In the genomic region with DNA sequence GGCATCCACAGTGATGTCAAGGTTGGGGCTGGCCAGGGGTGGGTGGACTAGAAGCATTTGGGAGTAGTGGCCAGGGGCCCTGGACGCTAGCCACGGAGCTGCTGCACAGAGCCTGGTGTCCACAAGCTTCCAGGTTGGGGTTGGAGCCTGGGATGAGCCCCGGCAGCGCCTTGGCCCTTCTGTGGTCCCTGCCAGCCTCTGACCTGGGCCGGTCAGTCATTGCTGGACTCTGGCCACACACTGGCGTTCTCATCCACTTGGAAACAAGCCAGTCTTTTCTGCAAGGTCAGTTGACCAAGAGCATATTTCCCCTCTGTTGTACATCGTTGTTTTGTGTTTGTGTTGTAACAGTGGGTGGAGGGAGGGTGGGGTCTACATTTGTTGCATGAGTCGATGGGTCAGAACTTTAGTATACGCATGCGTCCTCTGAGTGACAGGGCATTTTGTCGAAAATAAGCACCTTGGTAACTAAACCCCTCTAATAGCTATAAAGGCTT, we compare ENCODE assay signal across 11 cellular contexts. TPM values are rescaled to one million over a fixed set of nuclear protein-coding genes. Genes with fewer than 3 reads are reported as not detected.
DNase-seq lines count a peak whose midpoint lies in the region; ATAC-seq, FAIRE-seq and TF ChIP-seq lines count a peak whose summit lies in the region.
"Had no signal": no experiment of that assay in that cellular context is flagged by ENCODE, and none has a peak within 500 bp of the region (broad histone marks: within the 10 kb centered on the region; RNA-seq: fewer than 3 reads in every experiment).

No MANE protein-coding gene starts in this region.

- H3K27me3 ChIP-seq in ascending aorta (no peaks in the 10 kb centered on the region), spleen (replicated peaks in 1 of 7) (no peaks in the 10 kb centered on the region)

- no peaks in the 10 kb centered on the region for H3K9me3 Mint-ChIP-seq in type B pancreatic cell
- H3K9me3 Mint-ChIP-seq: activated naive CD8-positive, alpha-beta T cell treated with anti-CD3 and anti-CD28 coated beads, Interleukin-2, amount 10 ng/mL, durations not matched to agents 7 days and 5 days had no signal

- H3K9me3 ChIP-seq in ascending aorta, result no peaks in the 10 kb centered on the region
- no peaks in the 10 kb centered on the region for H3K9me3 ChIP-seq in spleen

- TF ChIP-seq CTCF in ascending aorta (IDR thresholded peaks at IDR 0.05) (no peak), spleen (IDR thresholded peaks at IDR 0.05 in 8 of 11, conservative IDR thresholded peaks at IDR 0.05 in 3 of 11) (no peak), type B pancreatic cell (conservative IDR thresholded peaks at IDR 0.05) (no peak), GM13977 (IDR thresholded peaks at IDR 0.05; ENCODE audit: extremely low read depth, insufficient read depth, missing control alignments) (no peak)

- no peak overlapping the region for H3K4me3 Mint-ChIP-seq in type B pancreatic cell
- H3K4me3 Mint-ChIP-seq: activated naive CD8-positive, alpha-beta T cell treated with anti-CD3 and anti-CD28 coated beads, Interleukin-2, amount 10 ng/mL, durations not matched to agents 7 days and 5 days had no signal

- H3K36me3 Mint-ChIP-seq in type B pancreatic cell, result peaks cover 35% of the 10 kb centered on the region

- H3K4me3 ChIP-seq in ascending aorta (no peak overlapping the region), spleen (peak overlapping the region in 1 of 8 donors; percentile 32)

- H3K27ac ChIP-seq in ascending aorta (peak overlapping the region; percentile 17 to 60), spleen (peak overlapping the region; percentile 35 to 87 (median 70))

- H3K36me3 ChIP-seq in ascending aorta (peaks cover 55 to 96% of the 10 kb centered on the region in 2 donors), spleen (peaks cover 2 to 100% (median 92%) of the 10 kb centered on the region in 6 donors)

- no peaks in the 10 kb centered on the region for H3K4me1 Mint-ChIP-seq in type B pancreatic cell (ENCODE audit: unreplicated experiment)

- 45 to 84% (median 63%) methylated on average over 9 to 11 of the region's 11 CpGs for WGBS in spleen, 5 donors

- H3K4me1 ChIP-seq in ascending aorta (no peaks in the 10 kb centered on the region), spleen (peaks cover 5 to 90% (median 51%) of the 10 kb centered on the region in 6 donors)

- in situ Hi-C loops in GM13977 (cut with MboI; ENCODE audit: low pct_unique_long_range_greater_than_20kb, low sequenced_read_pairs, unreplicated experiment), result no loop called here

- TF ChIP-seq POLR2A in GM12892 (IDR thresholded peaks at IDR 0.05; ENCODE audit: low read depth, low read length) (peak; percentile 59; the same call in 1 of the 2 replicates), spleen (IDR thresholded peaks at IDR 0.05) (no peak)

- DNase-seq in GM12892 (ENCODE audit: insufficient read length) (no peak), ascending aorta (ENCODE audit: low spot score in 2 of 2) (peak in 1 of 2 donors; percentile 71), left cardiac atrium (no peak), spleen (no peak), type B pancreatic cell (ENCODE audit: extremely low spot score, unreplicated experiment) (no peak), GM13977 (ENCODE audit: low spot score) (no peak), NCI-H2171 treated with DMSO at 0.1 percent for 48 hours (lab: John Stamatoyannopoulos, UW) (no peak)
- DNase-seq: activated naive CD8-positive, alpha-beta T cell treated with anti-CD3 and anti-CD28 coated beads, Interleukin-2, amount 10 ng/mL, durations not matched to agents 7 days and 5 days; DMS53 had no signal

- intact Hi-C loops in ascending aorta (cut with DNase I), result no loop called here
- intact Hi-C loops in left cardiac atrium (cut with DNase I), result loop anchor here (5.0 kb wide), 3 partner anchors 72 to 122 kb away; no protein-coding TSS in a partner anchor
- intact Hi-C loops in spleen (cut with DNase I; ENCODE audit: low total_unique reads), result loop anchor here (5.0 kb wide), 1 partner anchor 122 kb away; no protein-coding TSS in a partner anchor

- ATAC-seq in left cardiac atrium (peak; percentile 17 to 44), GM18502 (IDR thresholded peaks at IDR 0.05; ENCODE audit: poor library complexity, unreplicated experiment) (no peak)

- H3K27ac Mint-ChIP-seq in type B pancreatic cell, result no peak overlapping the region

- no peaks in the 10 kb centered on the region for H3K27me3 Mint-ChIP-seq in type B pancreatic cell
- H3K27me3 Mint-ChIP-seq: activated naive CD8-positive, alpha-beta T cell treated with anti-CD3 and anti-CD28 coated beads, Interleukin-2, amount 10 ng/mL, durations not matched to agents 7 days and 5 days had no signal

- FAIRE-seq in GM12892 (lab: Jason Lieb, UNC), result no peak
- FAIRE-seq: H1 had no signal

RNA-seq across cellular contexts. Expression of a gene that starts 8.4 kb away (rescaled TPM):
- 261 TPM for polyA plus RNA-seq in GM12892 (2012; ENCODE audit: missing spikeins)
- total RNA-seq in ascending aorta (301 TPM), left cardiac atrium (100 to 1,000 TPM; 174 to 210 TPM), spleen (100 to 1,000 TPM; 157 to 247 (median 180) TPM), type B pancreatic cell (ENCODE audit: low replicate concordance) (207 and 236 TPM in 2 replicates)
- polyA plus RNA-seq in spleen, result 100 to 1,000 TPM; 178 to 281 (median 235) TPM

RNA-seq across cellular contexts. Expression of a gene that starts 8.8 kb away (rescaled TPM):
- 8.2 TPM for polyA plus RNA-seq in GM12892 (2012; ENCODE audit: missing spikeins)
- total RNA-seq in ascending aorta (39.8 TPM), left cardiac atrium (1 to 10 TPM; 7.6 to 7.7 TPM), spleen (10 to 100 TPM; 13.0 to 18.6 (median 14.3) TPM), type B pancreatic cell (ENCODE audit: low replicate concordance) (20.5 and 25.5 TPM in 2 replicates)
- 10 to 100 TPM in 1 of 3 donors, 1 to 10 TPM in 2; 6.7 to 11.0 (median 8.4) TPM for polyA plus RNA-seq in spleen

RNA-seq across cellular contexts. Expression of a gene that starts 12.5 kb away (rescaled TPM):
- polyA plus RNA-seq in GM12892 (2012; ENCODE audit: missing spikeins), result 29.3 TPM
- total RNA-seq in ascending aorta (27.6 TPM), left cardiac atrium (10 to 100 TPM; 36.8 to 38.1 TPM), spleen (10 to 100 TPM; 17.6 to 37.6 (median 31.9) TPM), type B pancreatic cell (ENCODE audit: low replicate concordance) (45.6 and 66.3 TPM in 2 replicates)
- polyA plus RNA-seq in spleen, result 10 to 100 TPM; 14.0 to 20.1 (median 15.0) TPM

RNA-seq across cellular contexts. Expression of a gene that starts 48.0 kb away (rescaled TPM):
- 18.0 TPM for polyA plus RNA-seq in GM12892 (2012; ENCODE audit: missing spikeins)
- total RNA-seq in ascending aorta (14.5 TPM), left cardiac atrium (10 to 100 TPM; 19.1 to 28.9 TPM), spleen (10 to 100 TPM; 22.6 to 39.8 (median 37.5) TPM), type B pancreatic cell (ENCODE audit: low replicate concordance) (35.6 and 37.4 TPM in 2 replicates)
- 10 to 100 TPM; 26.9 to 41.3 (median 37.7) TPM for polyA plus RNA-seq in spleen
